14 cellular contexts compared by ENCODE assay signal in genomic region chr13:111387026-111387871, GRCh38.
DNase-seq lines count a peak whose midpoint lies in the region; ATAC-seq and TF ChIP-seq lines count a peak whose summit lies in the region.
"Had no signal": no experiment of that assay in that cellular context is flagged by ENCODE, and none has a peak within 500 bp of the region (broad histone marks: within the 10 kb centered on the region; RNA-seq: fewer than 3 reads in every experiment).

No MANE protein-coding gene starts in this region.

- H3K23me2 ChIP-seq in H9 (ENCODE audit: insufficient read length, low read depth, low read length, poor library complexity, severe bottlenecking): no peaks in the 10 kb centered on the region

- no peak overlapping the region for H3K27ac Mint-ChIP-seq in activated CD8-positive, alpha-beta memory T cell treated with anti-CD3 and anti-CD28 coated beads, Interleukin-2, amount 10 ng/mL, durations not matched to agents 7 days and 5 days
- no peak overlapping the region for H3K27ac Mint-ChIP-seq in H9
- H3K27ac Mint-ChIP-seq in glutamatergic neuron (ENCODE audit: unreplicated experiment): no peak overlapping the region

- H2AK5ac ChIP-seq in H9 (ENCODE audit: insufficient read length, low read length): no peak overlapping the region

- H2BK12ac ChIP-seq in H9 (ENCODE audit: insufficient read length, low read depth, low read length): no peak overlapping the region

- H3K9me3 ChIP-seq in H9 (ENCODE audit: control insufficient read depth, low read depth, low read length): no peaks in the 10 kb centered on the region
- H3K9me3 ChIP-seq: A549 had no signal

- no peak overlapping the region for H2AFZ ChIP-seq in H9 (ENCODE audit: low read length)

- H3K27me3 ChIP-seq in H9 (ENCODE audit: insufficient read depth, low read length): no peaks in the 10 kb centered on the region

- no peak overlapping the region for H4K8ac ChIP-seq in H9 (replicated peaks; ENCODE audit: insufficient read length, low read depth, low read length)

- H3K79me2 ChIP-seq in H9 (ENCODE audit: insufficient read depth, low read length): no peaks in the 10 kb centered on the region

- no peak overlapping the region for H3K4me3 Mint-ChIP-seq in activated CD8-positive, alpha-beta memory T cell treated with anti-CD3 and anti-CD28 coated beads, Interleukin-2, amount 10 ng/mL, durations not matched to agents 7 days and 5 days
- H3K4me3 Mint-ChIP-seq in H9 (no peak overlapping the region), glutamatergic neuron (ENCODE audit: unreplicated experiment) (no peak overlapping the region)

- H3K4me1 Mint-ChIP-seq in activated CD8-positive, alpha-beta memory T cell treated with anti-CD3 and anti-CD28 coated beads, Interleukin-2, amount 10 ng/mL, durations not matched to agents 7 days and 5 days: peaks cover 12% of the 10 kb centered on the region
- H3K4me1 Mint-ChIP-seq in H9: no peaks in the 10 kb centered on the region
- H3K4me1 Mint-ChIP-seq in glutamatergic neuron (ENCODE audit: low read depth, unreplicated experiment): peaks cover 1% of the 10 kb centered on the region

- CTCF ChIA-PET in activated CD8-positive, alpha-beta memory T cell treated with anti-CD3 and anti-CD28 coated beads, Interleukin-2, amount 10 ng/mL, durations not matched to agents 7 days and 5 days (lab: Charles Lee): no interaction called here

- no peak overlapping the region for H4K5ac ChIP-seq in H9 (ENCODE audit: insufficient read length, low read depth, low read length)

- H3K36me3 Mint-ChIP-seq in activated CD8-positive, alpha-beta memory T cell treated with anti-CD3 and anti-CD28 coated beads, Interleukin-2, amount 10 ng/mL, durations not matched to agents 7 days and 5 days: no peaks in the 10 kb centered on the region
- no peaks in the 10 kb centered on the region for H3K36me3 Mint-ChIP-seq in H9 (ENCODE audit: insufficient read depth in 1 of 3, low read depth in 3 of 3)
- H3K36me3 Mint-ChIP-seq in glutamatergic neuron (ENCODE audit: unreplicated experiment): no peaks in the 10 kb centered on the region

- no peak overlapping the region for H2BK15ac ChIP-seq in H9 (ENCODE audit: low read depth, low read length)

- H4K91ac ChIP-seq in H9 (ENCODE audit: insufficient read length, low read depth, low read length): no peak overlapping the region

- ATAC-seq in activated CD8-positive, alpha-beta memory T cell treated with anti-CD3 and anti-CD28 coated beads, Interleukin-2, amount 10 ng/mL, durations not matched to agents 7 days and 5 days: no peak
- ATAC-seq in HG02759 (IDR thresholded peaks at IDR 0.05; ENCODE audit: unreplicated experiment): no peak
- ATAC-seq: A549, Panc1, Right ventricle myocardium inferior had no signal

- no CpG with 5 or more reads among the region's 24 CpGs for WGBS in H9 (ENCODE audit: extremely low coverage, insufficient read length, low lambda C conversion rate)

- no peak overlapping the region for H3T11ph ChIP-seq in H9 (ENCODE audit: low read length)

- H3K4me2 ChIP-seq in H9 (ENCODE audit: insufficient read depth, insufficient read length, low read length): no peak overlapping the region
- H3K4me2 ChIP-seq: A549 had no signal

- H3K14ac ChIP-seq in H9 (ENCODE audit: insufficient read depth, low read length): no peak overlapping the region; the same call in 1 of the 2 replicates

- no peak overlapping the region for H3K18ac ChIP-seq in H9 (ENCODE audit: insufficient read length, low read depth, low read length)

- H3K9me3 Mint-ChIP-seq in activated CD8-positive, alpha-beta memory T cell treated with anti-CD3 and anti-CD28 coated beads, Interleukin-2, amount 10 ng/mL, durations not matched to agents 7 days and 5 days (ENCODE audit: low read depth): no peaks in the 10 kb centered on the region
- H3K9me3 Mint-ChIP-seq in H9: no peaks in the 10 kb centered on the region
- peaks cover 4% of the 10 kb centered on the region for H3K9me3 Mint-ChIP-seq in glutamatergic neuron (ENCODE audit: unreplicated experiment)

- H3K9ac ChIP-seq in H9 (ENCODE audit: extremely low read depth, insufficient read length, low read length): no peak overlapping the region

- H2BK5ac ChIP-seq in H9 (ENCODE audit: insufficient read length, low read length): no peak overlapping the region

- H3K27me3 Mint-ChIP-seq in activated CD8-positive, alpha-beta memory T cell treated with anti-CD3 and anti-CD28 coated beads, Interleukin-2, amount 10 ng/mL, durations not matched to agents 7 days and 5 days: peaks cover 2% of the 10 kb centered on the region
- H3K27me3 Mint-ChIP-seq in H9 (ENCODE audit: low read depth) (peaks cover 3% of the 10 kb centered on the region; the same call in 1 of the 2 replicates), glutamatergic neuron (ENCODE audit: unreplicated experiment) (peaks cover 5% of the 10 kb centered on the region)

- no peak overlapping the region for H3K27ac ChIP-seq in H9 (ENCODE audit: insufficient read length, low read depth, low read length)
- H3K27ac ChIP-seq: A549 had no signal

- H2BK120ac ChIP-seq in H9 (ENCODE audit: low read depth, low read length, poor library complexity, severe bottlenecking): no peak overlapping the region

- H3K4ac ChIP-seq in H9 (ENCODE audit: low read depth, low read length): no peak overlapping the region

- H3K79me1 ChIP-seq in H9 (ENCODE audit: insufficient read depth, low read depth, low read length, poor library complexity, severe bottlenecking): no peaks in the 10 kb centered on the region

- TF ChIP-seq CTCF in H9 (conservative IDR thresholded peaks at IDR 0.05) (no peak), glutamatergic neuron (IDR thresholded peaks at IDR 0.05; ENCODE audit: partially characterized antibody, unreplicated experiment) (no peak)

- no peaks in the 10 kb centered on the region for H4K20me1 ChIP-seq in H9 (ENCODE audit: control insufficient read depth, insufficient read depth, insufficient read length)

- H2BK20ac ChIP-seq in H9 (ENCODE audit: low read depth, low read length, poor library complexity, severe bottlenecking): no peak overlapping the region

- no peak overlapping the region for H3K23ac ChIP-seq in H9 (ENCODE audit: insufficient read length, low read depth, low read length)

- H3K4me1 ChIP-seq in H9 (ENCODE audit: insufficient read depth, low read length): no peaks in the 10 kb centered on the region; the same call in 1 of the 2 replicates
- H3K4me1 ChIP-seq: A549 had no signal

- H3K56ac ChIP-seq in H9 (ENCODE audit: insufficient read length, low read depth, low read length): no peak overlapping the region

- peak; percentile 31 for DNase-seq in activated CD8-positive, alpha-beta memory T cell treated with anti-CD3 and anti-CD28 coated beads, Interleukin-2, amount 10 ng/mL, durations not matched to agents 7 days and 5 days
- no peak for DNase-seq in activated CD8-positive, alpha-beta memory T cell treated with anti-CD3 and anti-CD28 coated beads, Interleukin-2, amount 50 U/mL, for 48 hours
- DNase-seq in H9 (peak; percentile 10), glutamatergic neuron (peak; percentile 3), putamen (ENCODE audit: low spot score) (peak; percentile 24), NOMO-1 treated with dmso at 0.1 percent for 144 hours (lab: John Stamatoyannopoulos, UW; ENCODE audit: unreplicated experiment) (no peak), hippocampal formation (lab: John Stamatoyannopoulos, UW) (no peak)
- DNase-seq: DMS79 treated with DMSO at 0.1 percent for 48 hours, GDM1, NCI-H1048 had no signal

Comparison
In these comparisons a context has a peak if more than half of its experiments do, and no peak if none do; other contexts are left out.
1. DNase-seq: peak in activated CD8-positive, alpha-beta memory T cell treated with anti-CD3 and anti-CD28 coated beads, Interleukin-2, amount 10 ng/mL, durations not matched to agents 7 days and 5 days (single experiment), H9 (single experiment), glutamatergic neuron (single experiment) and putamen (single experiment); none in activated CD8-positive, alpha-beta memory T cell treated with anti-CD3 and anti-CD28 coated beads, Interleukin-2, amount 50 U/mL, for 48 hours (single experiment), NOMO-1 treated with dmso at 0.1 percent for 144 hours (single experiment) and hippocampal formation (0 of 2).